ENCODE assay signal across 20 cellular contexts in the genomic region with DNA sequence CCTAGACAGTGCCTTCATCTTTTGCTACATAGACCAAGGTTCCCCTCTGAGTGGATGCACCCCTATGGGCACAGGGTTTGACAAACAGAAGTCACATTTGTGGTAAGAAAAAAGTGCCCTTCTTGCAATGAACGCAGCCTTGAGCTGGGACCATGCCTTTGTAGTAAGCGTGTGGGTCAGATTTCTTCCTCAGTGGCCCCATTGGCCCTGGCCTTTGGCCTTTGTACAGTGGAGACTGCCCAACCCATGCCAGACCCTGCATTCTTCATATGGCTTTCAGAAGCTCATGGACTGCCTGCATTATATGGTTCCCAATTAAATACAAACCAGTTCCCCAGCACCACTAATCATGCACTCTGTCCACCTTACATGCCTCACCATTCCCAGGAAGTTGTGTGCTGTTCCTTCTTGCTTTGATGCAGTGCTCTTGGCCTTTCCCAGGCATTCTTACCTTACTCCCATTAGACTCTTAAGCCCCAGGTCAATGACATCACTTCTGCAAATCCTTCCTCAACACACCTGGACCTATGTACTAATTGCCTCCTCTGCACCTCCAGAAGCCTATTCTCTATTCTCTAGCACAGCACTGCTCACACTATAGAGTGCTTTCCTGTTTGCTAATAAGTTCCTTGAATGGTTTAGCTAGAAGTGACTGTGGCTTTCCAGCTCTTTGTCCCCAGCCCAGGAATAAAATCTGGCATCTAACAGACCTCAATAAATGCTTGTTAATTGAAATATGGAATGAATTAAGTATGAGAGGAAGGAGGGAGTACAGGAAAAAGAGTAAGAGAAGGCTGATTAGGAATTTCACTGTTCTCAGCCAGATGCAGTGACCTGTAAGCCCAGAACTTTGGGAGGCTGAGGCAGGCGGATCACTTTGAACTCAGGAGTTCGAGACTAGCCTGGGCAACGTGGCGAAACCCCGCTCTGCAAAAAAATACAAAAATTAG. TPM values are rescaled to one million over a fixed set of nuclear protein-coding genes. Genes with fewer than 3 reads are reported as not detected.
DNase-seq lines count a peak whose midpoint lies in the region; ATAC-seq and TF ChIP-seq lines count a peak whose summit lies in the region.
"Had no signal": no experiment of that assay in that cellular context is flagged by ENCODE, and none has a peak within 500 bp of the region (broad histone marks: within the 10 kb centered on the region; RNA-seq: fewer than 3 reads in every experiment).

No MANE protein-coding gene starts in this region.

- no TSS peak for BruUV-seq in Caco-2 (replicated peaks; lab: Mats Ljungman, UMichigan)

- no peaks in the 10 kb centered on the region for H3K9me3 ChIP-seq in CD4-positive, alpha-beta T cell (ENCODE audit: control insufficient read depth, low read length)
- H3K9me3 ChIP-seq in Caco-2, result no peaks in the 10 kb centered on the region
- H3K9me3 ChIP-seq: BLaER1, spleen, upper lobe of left lung had no signal

- no peak overlapping the region for H3K27ac ChIP-seq in CD4-positive, alpha-beta T cell (ENCODE audit: low read depth, low read length)
- peak overlapping the region; percentile 34 to 89 for H3K27ac ChIP-seq in coronary artery
- H3K27ac ChIP-seq: BLaER1 had no signal

- H3K27me3 Mint-ChIP-seq in CD4-positive, alpha-beta T cell, result no peaks in the 10 kb centered on the region
- H3K27me3 Mint-ChIP-seq in HFFc6 (ENCODE audit: insufficient read depth) (peaks cover 6% of the 10 kb centered on the region), neural crest cell (ENCODE audit: low read depth) (no peaks in the 10 kb centered on the region), Caco-2 (ENCODE audit: insufficient read depth, unreplicated experiment) (no peaks in the 10 kb centered on the region)

- no peaks in the 10 kb centered on the region for H3K36me3 ChIP-seq in Caco-2 (ENCODE audit: control insufficient read depth, insufficient read depth, low read length)
- H3K36me3 ChIP-seq: BLaER1, spleen, upper lobe of left lung had no signal

- no peak overlapping the region for H3K4me3 ChIP-seq in coronary artery
- H3K4me3 ChIP-seq in Caco-2 (ENCODE audit: low read depth, low read length), result no peak overlapping the region
- H3K4me3 ChIP-seq: BLaER1, hepatocyte, upper lobe of left lung had no signal

- TF ChIP-seq CTCF in CD4-positive, alpha-beta T cell (IDR thresholded peaks at IDR 0.05), result no peak
- TF ChIP-seq CTCF in HFFc6 (IDR thresholded peaks at IDR 0.05), result no peak
- TF ChIP-seq CTCF in coronary artery (IDR thresholded peaks at IDR 0.05), result no peak
- TF ChIP-seq CTCF in neural crest cell (conservative IDR thresholded peaks at IDR 0.05), result no peak
- no peak for TF ChIP-seq CTCF in Caco-2 (IDR thresholded peaks at IDR 0.05; ENCODE audit: insufficient read depth in 1 of 2, low read depth in 1 of 2, low read length in 1 of 2, severe bottlenecking in 1 of 2, unreplicated experiment in 1 of 2)

- ATAC-seq in CD4-positive, alpha-beta T cell (ENCODE audit: poor library complexity), result no peak
- ATAC-seq: stimulated activated effector memory CD8-positive, alpha-beta T cell treated with anti-CD3 and anti-CD28 coated beads, Interleukin-12 subunit alpha, Interleukin-12 subunit beta, amount 100 ng/mL, for 72 hours had no signal

- peaks cover 79% of the 10 kb centered on the region for H3K4me1 Mint-ChIP-seq in CD4-positive, alpha-beta T cell (ENCODE audit: low read depth)
- H3K4me1 Mint-ChIP-seq in HFFc6 (ENCODE audit: low read depth) (peaks cover 54% of the 10 kb centered on the region), neural crest cell (peaks cover 44% of the 10 kb centered on the region), Caco-2 (ENCODE audit: low read depth, unreplicated experiment) (peaks cover 11% of the 10 kb centered on the region)

- CTCF ChIA-PET in CD4-positive, alpha-beta T cell (lab: Charles Lee), result interaction anchor here (0.6 to 2.3 kb wide), 2 partner anchors 111 to 167 kb away, joined by 4 to 11 read pairs; no protein-coding TSS in a partner anchor
- CTCF ChIA-PET in Caco-2 (lab: Charles Lee), result no interaction called here

- peaks cover 8% of the 10 kb centered on the region for H3K36me3 Mint-ChIP-seq in CD4-positive, alpha-beta T cell (ENCODE audit: low read depth)
- H3K36me3 Mint-ChIP-seq in HFFc6 (ENCODE audit: low read depth) (no peaks in the 10 kb centered on the region), neural crest cell (ENCODE audit: low read depth) (no peaks in the 10 kb centered on the region), Caco-2 (ENCODE audit: insufficient read depth, unreplicated experiment) (peaks cover 12% of the 10 kb centered on the region)

- DNase-seq in CD4-positive, alpha-beta T cell, result no peak
- no peak for DNase-seq in HFFc6
- peak; percentile 55 for DNase-seq in coronary artery (ENCODE audit: low spot score)
- DNase-seq in neural crest cell (ENCODE audit: low read depth, low spot score), result no peak
- DNase-seq in hippocampal formation (lab: John Stamatoyannopoulos, UW), result no peak
- no peak for DNase-seq in cerebellar cortex (ENCODE audit: low spot score)
- no peak for DNase-seq in Caco-2
- no peak for DNase-seq in central memory CD4-positive, alpha-beta T cell
- DNase-seq: aorta, DND-41, kidney glomerular epithelial cell, MV-4-11, NCI-H2029 treated with DMSO at 0.1 percent for 48 hours, NCI-H524, spleen, upper lobe of left lung had no signal

- H3K4me1 ChIP-seq in Caco-2, result 0 out of 2 replicates have a peak, but pooled peaks cover 6% of the 10 kb centered on the region

- POLR2A ChIA-PET in CD4-positive, alpha-beta T cell (lab: Charles Lee), result no interaction called here
- POLR2A ChIA-PET in Caco-2 (lab: Charles Lee), result interaction anchor here (0.5 to 0.7 kb wide), 2 partner anchors 132 to 203 kb away, joined by 3 read pairs; no protein-coding TSS in a partner anchor

- H3K27ac Mint-ChIP-seq in CD4-positive, alpha-beta T cell, result peak overlapping the region; percentile 7
- peak overlapping the region; percentile 43; the same call in 1 of the 2 replicates for H3K27ac Mint-ChIP-seq in HFFc6
- no peak overlapping the region for H3K27ac Mint-ChIP-seq in neural crest cell (ENCODE audit: unreplicated experiment)
- no peak overlapping the region for H3K27ac Mint-ChIP-seq in Caco-2 (ENCODE audit: unreplicated experiment)
- H3K27ac Mint-ChIP-seq: activated T-helper 2 cell treated with anti-CD3 and anti-CD28 coated beads, Interferon-gamma antibody, Interleukin-2, Interleukin-4, amounts not matched to agents 10 μg/mL and 5 μg/mL and 100 μg/mL, durations not matched to agents 14 hours and 24 hours and 36 hours; stimulated activated effector memory CD8-positive, alpha-beta T cell treated with anti-CD3 and anti-CD28 coated beads, Interleukin-12 subunit alpha, Interleukin-12 subunit beta, amount 100 ng/mL, for 72 hours had no signal

- H3K27me3 ChIP-seq in CD4-positive, alpha-beta T cell (ENCODE audit: control insufficient read depth, insufficient read depth, low read length), result no peaks in the 10 kb centered on the region
- no peaks in the 10 kb centered on the region for H3K27me3 ChIP-seq in Caco-2 (replicated peaks; ENCODE audit: control insufficient read depth, insufficient read depth, low read length)
- H3K27me3 ChIP-seq: BLaER1, hepatocyte, spleen, upper lobe of left lung had no signal

- peak overlapping the region; percentile 71 for H3K4me3 Mint-ChIP-seq in CD4-positive, alpha-beta T cell
- no peak overlapping the region for H3K4me3 Mint-ChIP-seq in HFFc6
- H3K4me3 Mint-ChIP-seq in neural crest cell, result peak overlapping the region; percentile 76
- H3K4me3 Mint-ChIP-seq in Caco-2 (ENCODE audit: unreplicated experiment), result no peak overlapping the region
- H3K4me3 Mint-ChIP-seq: stimulated activated effector memory CD8-positive, alpha-beta T cell treated with anti-CD3 and anti-CD28 coated beads, Interleukin-12 subunit alpha, Interleukin-12 subunit beta, amount 100 ng/mL, for 72 hours had no signal

- no peaks in the 10 kb centered on the region for H3K9me3 Mint-ChIP-seq in CD4-positive, alpha-beta T cell
- H3K9me3 Mint-ChIP-seq in HFFc6, result no peaks in the 10 kb centered on the region
- no peaks in the 10 kb centered on the region for H3K9me3 Mint-ChIP-seq in neural crest cell
- no peaks in the 10 kb centered on the region for H3K9me3 Mint-ChIP-seq in Caco-2 (ENCODE audit: unreplicated experiment)
- H3K9me3 Mint-ChIP-seq: activated T-helper 2 cell treated with anti-CD3 and anti-CD28 coated beads, Interferon-gamma antibody, Interleukin-2, Interleukin-4, amounts not matched to agents 10 μg/mL and 5 μg/mL and 100 μg/mL, durations not matched to agents 14 hours and 24 hours and 36 hours; stimulated activated effector memory CD8-positive, alpha-beta T cell treated with anti-CD3 and anti-CD28 coated beads, Interleukin-12 subunit alpha, Interleukin-12 subunit beta, amount 100 ng/mL, for 72 hours had no signal

- intact Hi-C loops in CD4-positive, alpha-beta T cell (cut with DNase I, micrococcal nuclease), result loop anchor here in 1 of 2 experiments (5.0 kb wide), 1 partner anchor 887 kb away; a partner anchor contains a TSS
- intact Hi-C loops in Caco-2 (cut with micrococcal nuclease; ENCODE audit: unreplicated experiment), result no loop called here

RNA-seq across cellular contexts. Expression of a gene that starts 2.7 kb away (rescaled TPM):
- total RNA-seq in CD4-positive, alpha-beta T cell, result 10 to 100 TPM; 15.1 to 16.5 TPM
- total RNA-seq in HFFc6 (2021; fragmentation: NEBNext Ultra II Directional; extraction: Animal tissue kit (Norgen Biotek cat#: 25700)), result 10 to 100 TPM; 68.9 to 97.7 (median 90.2) TPM
- total RNA-seq in neural crest cell (50.1 and 51.7 TPM in 2 replicates), Caco-2 (2022) (25.8 and 28.1 TPM in 2 replicates)

RNA-seq across cellular contexts. Expression of a gene that starts 2.8 kb away (rescaled TPM):
- total RNA-seq in CD4-positive, alpha-beta T cell, result 1 to 10 TPM; 6.0 to 7.1 TPM
- total RNA-seq in HFFc6 (2021; fragmentation: NEBNext Ultra II Directional; extraction: Animal tissue kit (Norgen Biotek cat#: 25700)), result 1 to 10 TPM; 4.0 to 4.7 (median 4.3) TPM
- 6.9 and 11.5 TPM in 2 replicates for total RNA-seq in neural crest cell
- total RNA-seq in Caco-2 (2022), result 9.1 and 10.3 TPM in 2 replicates

Comparison
In these comparisons a context has a peak if more than half of its experiments do, and no peak if none do; other contexts are left out.
1. H3K27ac Mint-ChIP-seq: peak in CD4-positive, alpha-beta T cell (single experiment) and HFFc6 (single experiment); none in neural crest cell (single experiment) and Caco-2 (single experiment).
2. H3K4me3 Mint-ChIP-seq: peak in CD4-positive, alpha-beta T cell (single experiment) and neural crest cell (single experiment); none in HFFc6 (single experiment) and Caco-2 (single experiment).